Comparison of ENCODE assay signal across 8 cellular contexts in the genomic region with DNA sequence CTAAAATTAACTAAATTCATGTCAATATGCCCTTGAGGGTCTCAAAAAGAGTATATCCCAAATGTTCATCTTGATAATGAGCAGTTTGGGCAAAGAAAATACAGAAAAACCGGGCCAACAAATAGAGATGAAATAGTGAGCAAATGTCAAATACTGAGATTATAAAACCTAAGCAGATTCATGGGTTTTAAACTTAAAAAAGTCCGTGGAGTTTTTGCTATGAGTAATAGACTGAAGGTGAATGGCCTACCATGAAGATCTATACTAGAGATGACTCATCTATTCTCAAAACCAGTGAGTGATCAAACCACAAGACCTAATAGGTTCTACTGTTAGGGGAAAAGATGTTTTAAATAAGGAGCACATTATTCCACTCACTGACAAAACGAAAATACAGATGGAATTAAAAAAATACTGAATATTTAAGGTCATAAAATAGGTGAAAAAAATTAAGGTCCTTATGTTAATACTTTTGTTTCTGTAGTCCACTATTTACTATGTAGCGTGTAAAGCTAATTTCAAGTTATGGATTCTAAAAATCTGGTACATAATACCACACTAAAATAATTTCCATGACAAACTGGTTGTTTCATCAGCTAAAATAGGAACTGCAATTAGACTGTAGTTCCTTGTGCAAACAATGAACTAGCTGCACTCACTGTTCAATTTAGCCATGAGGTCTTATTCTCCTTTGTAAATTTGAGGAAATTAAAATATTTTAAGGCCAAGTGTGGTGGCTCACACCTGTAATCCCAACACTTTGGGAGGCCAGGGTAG. TPM values are rescaled to one million over a fixed set of nuclear protein-coding genes. Genes with fewer than 3 reads are reported as not detected.
DNase-seq lines count a peak whose midpoint lies in the region; ATAC-seq and TF ChIP-seq lines count a peak whose summit lies in the region.

No MANE protein-coding gene starts in this region.

- intact Hi-C loops in stomach (cut with DNase I; ENCODE audit: low total_unique reads), result no loop called here

- H3K4me3 ChIP-seq in foreskin fibroblast (ENCODE audit: low read depth in 1 of 2, low read length in 2 of 2) (peak overlapping the region in 1 of 2 donors; percentile 5), stomach (peak overlapping the region in 2 of 4 donors; percentile 76 to 95)

- H3K27me3 ChIP-seq in stomach, result no peaks in the 10 kb centered on the region

- TF ChIP-seq CTCF in foreskin fibroblast (IDR thresholded peaks at IDR 0.05; ENCODE audit: low read depth, low read length) (no peak), stomach (IDR thresholded peaks at IDR 0.05) (no peak)

- no peaks in the 10 kb centered on the region for H3K27me3 Mint-ChIP-seq in T-helper 17 cell

- peak; percentile 47 for DNase-seq in AG20443 (ENCODE audit: low spot score)
- DNase-seq in T-helper 17 cell, result no peak
- DNase-seq in foreskin fibroblast, result peak; percentile 69 to 81
- DNase-seq in stomach, result no peak
- DNase-seq in inferior parietal cortex (ENCODE audit: extremely low spot score), result no peak
- DNase-seq in RPMI8226, result no peak

- H3K27ac ChIP-seq in stomach, result peak overlapping the region in 3 of 5 donors; percentile 34 to 97 (median 59)

- peaks cover 58 to 89% (median 72%) of the 10 kb centered on the region in 4 donors for H3K4me1 ChIP-seq in stomach

- peaks cover 59% of the 10 kb centered on the region for H3K4me1 Mint-ChIP-seq in T-helper 17 cell

- H3K4me3 Mint-ChIP-seq in T-helper 17 cell, result peak overlapping the region; percentile 99

- TF ChIP-seq POLR2A in stomach (IDR thresholded peaks at IDR 0.05), result no peak

- TF ChIP-seq EP300 in stomach (IDR thresholded peaks at IDR 0.05), result no peak

- 26 to 34% (median 32%) methylated on average over 4 of the region's 4 CpGs for WGBS in stomach, 5 donors

- peaks cover 10% of the 10 kb centered on the region for H3K36me3 Mint-ChIP-seq in T-helper 17 cell (ENCODE audit: low read depth)

- H3K36me3 ChIP-seq in stomach, result peaks cover 28 to 74% (median 63%) of the 10 kb centered on the region in 4 donors

- ATAC-seq in GM19035 (IDR thresholded peaks at IDR 0.05; ENCODE audit: unreplicated experiment) (peak; percentile 75), HG03159 (IDR thresholded peaks at IDR 0.05; ENCODE audit: unreplicated experiment) (peak; percentile 71), T-helper 17 cell (peak; percentile 71)

- H3K27ac Mint-ChIP-seq in T-helper 17 cell, result peak overlapping the region; percentile 100

- H3K9me3 ChIP-seq in T-helper 17 cell (ENCODE audit: control insufficient read depth, low read length, poor library complexity, severe bottlenecking) (no peaks in the 10 kb centered on the region), stomach (no peaks in the 10 kb centered on the region)

RNA-seq across cellular contexts. Expression of a gene that starts 5.0 kb away (rescaled TPM):
- 100 to 1,000 TPM; 576 to 580 TPM for total RNA-seq in T-helper 17 cell
- total RNA-seq in stomach, result 100 to 1,000 TPM; 110 to 503 (median 282) TPM
- polyA plus RNA-seq in stomach, result 100 to 1,000 TPM; 396 to 516 (median 409) TPM

RNA-seq across cellular contexts. Expression of a gene that starts 15.7 kb away (rescaled TPM):
- total RNA-seq in T-helper 17 cell (under 1 TPM in 1 of 2 donors, not detected in 1; 0.94 TPM), stomach (under 1 TPM in 2 of 5 donors, not detected in 3; 0.29 to 0.58 TPM)
- polyA plus RNA-seq in stomach, result under 1 TPM in 2 of 3 donors, not detected in 1; 0.19 to 0.28 TPM

Comparison
In these comparisons a context has a peak if more than half of its experiments do, and no peak if none do; other contexts are left out.
1. DNase-seq: peak in AG20443 (single experiment) and foreskin fibroblast (2 of 2); none in T-helper 17 cell (0 of 3), stomach (single experiment), inferior parietal cortex (single experiment) and RPMI8226 (single experiment).
2. Peak in every context shown above with its lines, with median percentiles within 50 percentile points of each other: ATAC-seq.